In genomic region chr22:27727673-27728451, GRCh38 we compare ENCODE assay signal across 2 cellular contexts.
TF ChIP-seq lines count a peak whose summit lies in the region.

No MANE protein-coding gene starts in this region.

TF ChIP-seq in SK-N-SH, 30 proteins besides CTCF, POLR2A, EP300 and RAD21 (continued from another document):
- TF ChIP-seq GABPA (IDR thresholded peaks at IDR 0.05; ENCODE audit: low read depth) (no peak), JUND (IDR thresholded peaks at IDR 0.05) (no peak), PBX3 (IDR thresholded peaks at IDR 0.05) (no peak), GATA2 (CRISPR knock-in tag; IDR thresholded peaks at IDR 0.05) (no peak), TAF1 (IDR thresholded peaks at IDR 0.05; ENCODE audit: borderline replicate concordance, low read depth, low read length) (no peak), TCF12 (IDR thresholded peaks at IDR 0.05) (no peak), NFIC (IDR thresholded peaks at IDR 0.05; ENCODE audit: borderline replicate concordance) (no peak), CHD2 (IDR thresholded peaks at IDR 0.05; ENCODE audit: low read length, partially characterized antibody) (no peak), FOXJ3 (CRISPR knock-in tag; IDR thresholded peaks at IDR 0.05) (no peak), YY1 (IDR thresholded peaks at IDR 0.05; ENCODE audit: low read depth) (no peak)

TF ChIP-seq in WTC11, 78 proteins besides CTCF, POLR2A, EP300 and RAD21 (continued from another document):
- TF ChIP-seq AFF4 (CRISPR knock-in tag; IDR thresholded peaks at IDR 0.05; ENCODE audit: borderline replicate concordance) (no peak), ATF1 (CRISPR knock-in tag; IDR thresholded peaks at IDR 0.05) (no peak), ATF3 (CRISPR knock-in tag; conservative IDR thresholded peaks at IDR 0.05) (no peak), ZNF263 (CRISPR knock-in tag; IDR thresholded peaks at IDR 0.05; ENCODE audit: low read depth) (no peak), ZNF396 (CRISPR knock-in tag; IDR thresholded peaks at IDR 0.05; ENCODE audit: borderline replicate concordance) (no peak), NFE2L1 (CRISPR knock-in tag; IDR thresholded peaks at IDR 0.05) (no peak), OVOL2 (CRISPR knock-in tag; IDR thresholded peaks at IDR 0.05; ENCODE audit: borderline replicate concordance) (no peak), ZBTB21 (CRISPR knock-in tag; IDR thresholded peaks at IDR 0.05; ENCODE audit: borderline replicate concordance) (no peak)
TF ChIP-seq in WTC11: peak in this region for 0.
